Comparison of ENCODE assay signal across 20 cellular contexts in the genomic region with DNA sequence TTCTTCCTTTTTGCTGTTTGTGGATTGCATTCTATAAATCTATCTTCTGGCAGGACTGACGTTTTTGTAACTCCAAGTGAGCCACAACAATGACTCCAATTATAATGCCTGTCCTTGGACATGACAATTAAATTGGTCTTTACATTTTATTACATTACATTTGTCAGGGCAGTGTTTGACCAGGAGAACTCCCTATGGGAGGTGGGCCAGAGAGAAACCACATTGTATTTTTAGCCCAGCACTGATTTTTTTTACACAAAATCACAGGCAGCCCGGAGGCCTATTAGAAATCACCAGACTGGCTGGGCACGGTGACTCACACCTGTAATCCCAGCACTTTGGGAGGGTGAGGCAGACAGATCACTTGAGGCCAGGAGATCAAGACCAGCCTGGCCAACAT.
DNase-seq lines count a peak whose midpoint lies in the region; ATAC-seq and TF ChIP-seq lines count a peak whose summit lies in the region.
"Had no signal": no experiment of that assay in that cellular context is flagged by ENCODE, and none has a peak within 500 bp of the region (broad histone marks: within the 10 kb centered on the region; RNA-seq: fewer than 3 reads in every experiment).

No MANE protein-coding gene starts in this region.

- TF ChIP-seq CTCF in type B pancreatic cell (conservative IDR thresholded peaks at IDR 0.05) = no peak

- DNase-seq in NCI-H146 (lab: John Stamatoyannopoulos, UW) (peak; percentile 5), NCI-H146 treated with DMSO at 0.1 percent for 48 hours (lab: John Stamatoyannopoulos, UW; ENCODE audit: unreplicated experiment) (no peak), RPMI7951 (ENCODE audit: low read depth) (peak; percentile 48), islet precursor cell (peak; percentile 57), type B pancreatic cell (ENCODE audit: extremely low spot score, unreplicated experiment) (no peak), NCI-H1436 (lab: John Stamatoyannopoulos, UW) (no peak), SKM-1 (lab: John Stamatoyannopoulos, UW; ENCODE audit: unreplicated experiment) (no peak)
- DNase-seq: activated CD4-positive, alpha-beta T cell treated with anti-CD3 and anti-CD28 coated beads for 48 hours; activated CD8-positive, alpha-beta memory T cell treated with anti-CD3 and anti-CD28 coated beads, Interleukin-2, amount 10 ng/mL, durations not matched to agents 7 days and 5 days; effector memory CD4-positive, alpha-beta T cell; H9; head of caudate nucleus; NCI-H1930; NCI-H446; NK-92 treated with Interleukin-12 subunit alpha and Interleukin-12 subunit beta, amount 100 ng/mL, for 24 hours; right cardiac atrium; stimulated activated naive CD4-positive, alpha-beta T cell; thyroid gland had no signal

- H3K27me3 Mint-ChIP-seq in type B pancreatic cell = no peaks in the 10 kb centered on the region

- peaks cover 30% of the 10 kb centered on the region for H3K4me1 Mint-ChIP-seq in type B pancreatic cell (ENCODE audit: unreplicated experiment)
- H3K4me1 Mint-ChIP-seq: activated CD8-positive, alpha-beta memory T cell treated with anti-CD3 and anti-CD28 coated beads, Interleukin-2, amount 10 ng/mL, durations not matched to agents 7 days and 5 days had no signal

- no peak for ATAC-seq in GM21447 (IDR thresholded peaks at IDR 0.05; ENCODE audit: unreplicated experiment)
- ATAC-seq: activated CD8-positive, alpha-beta memory T cell treated with anti-CD3 and anti-CD28 coated beads, Interleukin-2, amount 10 ng/mL, durations not matched to agents 7 days and 5 days; right cardiac atrium had no signal

- peaks cover 8% of the 10 kb centered on the region for H3K9me3 Mint-ChIP-seq in type B pancreatic cell
- H3K9me3 Mint-ChIP-seq: activated T-helper 2 cell treated with anti-CD3 and anti-CD28 coated beads, Interferon-gamma antibody, Interleukin-2, Interleukin-4, amounts not matched to agents 10 μg/mL and 5 μg/mL and 100 μg/mL, durations not matched to agents 14 hours and 24 hours and 36 hours; H9 had no signal

- H3K36me3 Mint-ChIP-seq in type B pancreatic cell = peaks cover 8% of the 10 kb centered on the region
- H3K36me3 Mint-ChIP-seq: activated CD8-positive, alpha-beta memory T cell treated with anti-CD3 and anti-CD28 coated beads, Interleukin-2, amount 10 ng/mL, durations not matched to agents 7 days and 5 days had no signal

- peak overlapping the region; percentile 14 for H3K27ac Mint-ChIP-seq in type B pancreatic cell
- H3K27ac Mint-ChIP-seq: activated CD8-positive, alpha-beta memory T cell treated with anti-CD3 and anti-CD28 coated beads, Interleukin-2, amount 10 ng/mL, durations not matched to agents 7 days and 5 days; activated T-helper 2 cell treated with anti-CD3 and anti-CD28 coated beads, Interferon-gamma antibody, Interleukin-2, Interleukin-4, amounts not matched to agents 10 μg/mL and 5 μg/mL and 100 μg/mL, durations not matched to agents 14 hours and 24 hours and 36 hours had no signal

- H3K4me3 Mint-ChIP-seq in type B pancreatic cell = no peak overlapping the region
- H3K4me3 Mint-ChIP-seq: activated CD8-positive, alpha-beta memory T cell treated with anti-CD3 and anti-CD28 coated beads, Interleukin-2, amount 10 ng/mL, durations not matched to agents 7 days and 5 days; H9 had no signal

Comparison
In these comparisons a context has a peak if more than half of its experiments do, and no peak if none do; other contexts are left out.
1. DNase-seq: peak in NCI-H146 (single experiment), RPMI7951 (single experiment) and islet precursor cell (single experiment); none in NCI-H146 treated with DMSO at 0.1 percent for 48 hours (single experiment), type B pancreatic cell (single experiment), NCI-H1436 (single experiment) and SKM-1 (single experiment).